Comparison of ENCODE assay signal across 8 cellular contexts in genomic region chr1:34866762-34867109, GRCh38. TPM values are rescaled to one million over a fixed set of nuclear protein-coding genes. Genes with fewer than 3 reads are reported as not detected.
DNase-seq lines count a peak whose midpoint lies in the region; ATAC-seq and TF ChIP-seq lines count a peak whose summit lies in the region.

No MANE protein-coding gene starts in this region.

- no TSS peak for BruUV-seq in Calu3 (replicated peaks; lab: Mats Ljungman, UMichigan)

- H3K4me1 Mint-ChIP-seq in Calu3 (ENCODE audit: low read depth, unreplicated experiment): no peaks in the 10 kb centered on the region

- ATAC-seq in HG03196 (IDR thresholded peaks at IDR 0.05; ENCODE audit: unreplicated experiment) (no peak), HG02870 (IDR thresholded peaks at IDR 0.05; ENCODE audit: unreplicated experiment) (no peak)

- H3K9me3 ChIP-seq in Loucy (ENCODE audit: insufficient read depth, low read depth, low read length) (no peaks in the 10 kb centered on the region), trophoblast cell (ENCODE audit: insufficient read depth, low read depth, low read length) (no peaks in the 10 kb centered on the region)
- H3K9me3 ChIP-seq in effector memory CD4-positive, alpha-beta T cell (ENCODE audit: control insufficient read depth, low read length): no peaks in the 10 kb centered on the region

- H3F3A ChIP-seq in Loucy (ENCODE audit: low read depth): 0 out of 2 replicates have a peak, but pooled peaks cover 4% of the 10 kb centered on the region

- CTCF ChIA-PET in Calu3 (lab: Charles Lee): interaction anchor here (0.9 to 1.8 kb wide), 3 partner anchors 14 to 22 kb away, joined by 4 to 5 read pairs (median 5); no protein-coding TSS in a partner anchor

- peaks cover 9% of the 10 kb centered on the region for H3K36me3 Mint-ChIP-seq in Calu3 (ENCODE audit: insufficient read depth, unreplicated experiment)

- TF ChIP-seq CTCF in Calu3 (IDR thresholded peaks at IDR 0.05; ENCODE audit: unreplicated experiment) (no peak), Loucy (conservative IDR thresholded peaks at IDR 0.05; ENCODE audit: low read length) (no peak)

- H3K27me3 Mint-ChIP-seq in Calu3 (ENCODE audit: unreplicated experiment): peaks cover 64% of the 10 kb centered on the region

- no peaks in the 10 kb centered on the region for H3K36me3 ChIP-seq in Loucy (ENCODE audit: insufficient read depth, low read length)
- no peaks in the 10 kb centered on the region for H3K36me3 ChIP-seq in effector memory CD4-positive, alpha-beta T cell (ENCODE audit: control insufficient read depth, insufficient read depth, low read length)
- no peaks in the 10 kb centered on the region for H3K36me3 ChIP-seq in trophoblast cell (ENCODE audit: control insufficient read depth in 1 of 2, insufficient read depth in 2 of 2, low read length in 2 of 2)

- no peak overlapping the region for H3K4ac ChIP-seq in trophoblast cell (ENCODE audit: low read depth, low read length)

- H3K9me2 ChIP-seq in Loucy (replicated peaks; ENCODE audit: low read depth, low read length): no peaks in the 10 kb centered on the region

- H4K8ac ChIP-seq in trophoblast cell (ENCODE audit: low read depth, low read length): no peak overlapping the region

- no peak for DNase-seq in Calu3
- DNase-seq in effector memory CD4-positive, alpha-beta T cell: no peak
- DNase-seq in trophoblast cell: no peak
- no peak for DNase-seq in GDM1 (lab: John Stamatoyannopoulos, UW)
- no peak for DNase-seq in NCI-H2029 treated with DMSO at 0.1 percent for 48 hours (lab: John Stamatoyannopoulos, UW)

- H2BK120ac ChIP-seq in trophoblast cell (ENCODE audit: insufficient read depth, low read length, poor library complexity): no peak overlapping the region

- H3K27me3 ChIP-seq in Loucy (ENCODE audit: insufficient read depth, low read length, poor library complexity, severe bottlenecking) (no peaks in the 10 kb centered on the region), trophoblast cell (ENCODE audit: insufficient read depth, low read length) (no peaks in the 10 kb centered on the region)
- no peaks in the 10 kb centered on the region for H3K27me3 ChIP-seq in effector memory CD4-positive, alpha-beta T cell (replicated peaks; ENCODE audit: control insufficient read depth, insufficient read depth, low read length, poor library complexity, severe bottlenecking)

- H3K14ac ChIP-seq in trophoblast cell (ENCODE audit: low read length): no peak overlapping the region

- no peak overlapping the region for H2AK5ac ChIP-seq in trophoblast cell (ENCODE audit: low read length)

- H2BK5ac ChIP-seq in trophoblast cell (ENCODE audit: low read depth, low read length, poor library complexity): no peak overlapping the region

- H3K23ac ChIP-seq in trophoblast cell (ENCODE audit: low read length): no peak overlapping the region

- H3K18ac ChIP-seq in trophoblast cell (ENCODE audit: low read length): no peak overlapping the region

- no peak overlapping the region for H4K12ac ChIP-seq in trophoblast cell (ENCODE audit: low read depth, low read length)

- peak overlapping the region; percentile 82 for H3K9ac ChIP-seq in Loucy (ENCODE audit: low read depth, low read length, poor library complexity, severe bottlenecking)
- H3K9ac ChIP-seq in trophoblast cell (ENCODE audit: low read length): no peak overlapping the region

- no CpG with 5 or more reads among the region's 9 CpGs for WGBS in trophoblast cell (ENCODE audit: extremely low coverage, insufficient coverage, insufficient read length)

- no peaks in the 10 kb centered on the region for H4K20me1 ChIP-seq in Loucy (ENCODE audit: insufficient read depth, low read length, poor library complexity, severe bottlenecking)

- no peak overlapping the region for H3K27ac Mint-ChIP-seq in Calu3 (ENCODE audit: unreplicated experiment)

- H3K4me3 ChIP-seq in Loucy (ENCODE audit: low read length, poor library complexity, severe bottlenecking): peak overlapping the region; percentile 79
- H3K4me3 ChIP-seq in effector memory CD4-positive, alpha-beta T cell (ENCODE audit: insufficient read depth, low read depth, low read length, poor library complexity, severe bottlenecking): peak overlapping the region; percentile 73
- H3K4me3 ChIP-seq in trophoblast cell (ENCODE audit: low read depth, low read length): no peak overlapping the region

- H2BK12ac ChIP-seq in trophoblast cell (ENCODE audit: low read length): no peak overlapping the region

- no peaks in the 10 kb centered on the region for H3K9me3 Mint-ChIP-seq in Calu3 (ENCODE audit: low read depth, unreplicated experiment)

- no peak overlapping the region for H4K91ac ChIP-seq in trophoblast cell (ENCODE audit: low read depth, low read length)

- H3K4me3 Mint-ChIP-seq in Calu3 (ENCODE audit: low read depth, unreplicated experiment): peak overlapping the region; percentile 68

- intact Hi-C loops in Calu3 (cut with micrococcal nuclease; ENCODE audit: unreplicated experiment): no loop called here

- peak overlapping the region; percentile 97 for H2AFZ ChIP-seq in Loucy (ENCODE audit: low read length)
- H2AFZ ChIP-seq in trophoblast cell (ENCODE audit: insufficient read depth, low read length, poor library complexity): no peak overlapping the region

- H3K79me1 ChIP-seq in trophoblast cell (ENCODE audit: low read length): peaks cover 5% of the 10 kb centered on the region

- H3K4me2 ChIP-seq in Loucy (ENCODE audit: low read depth, low read length, poor library complexity, severe bottlenecking) (peak overlapping the region; percentile 74), trophoblast cell (ENCODE audit: low read length) (peak overlapping the region; percentile 87)

- H3K4me1 ChIP-seq in Loucy (ENCODE audit: insufficient read depth, low read length, poor library complexity, severe bottlenecking) (peaks cover 31% of the 10 kb centered on the region), trophoblast cell (ENCODE audit: control insufficient read depth in 1 of 2, insufficient read depth in 2 of 2, low read length in 2 of 2) (peaks cover 0 to 5% of the 10 kb centered on the region in 2 experiments)
- peaks cover 21% of the 10 kb centered on the region for H3K4me1 ChIP-seq in effector memory CD4-positive, alpha-beta T cell (ENCODE audit: control insufficient read depth, insufficient read depth, low read length, poor library complexity, severe bottlenecking)

- H3K27ac ChIP-seq in effector memory CD4-positive, alpha-beta T cell (ENCODE audit: insufficient read depth, low read length, poor library complexity, severe bottlenecking): peak overlapping the region; percentile 77
- H3K27ac ChIP-seq in trophoblast cell (ENCODE audit: low read depth, low read length): no peak overlapping the region

- no peaks in the 10 kb centered on the region for H3K79me2 ChIP-seq in Loucy (ENCODE audit: insufficient read depth, low read length)
- peaks cover 4% of the 10 kb centered on the region for H3K79me2 ChIP-seq in trophoblast cell (ENCODE audit: control insufficient read depth, insufficient read depth, low read length, poor library complexity)

RNA-seq across cellular contexts. Expression of gene SMIM12, which starts 7.2 kb away (rescaled TPM):
- total RNA-seq in Calu3 (2022): 35.8 and 36.8 TPM in 2 replicates
- 20.0 and 20.3 TPM in 2 replicates for polyA plus RNA-seq in trophoblast cell (2013)
